Comparison of ENCODE assay signal across 8 cellular contexts in genomic region chr6:108581237-108581931, GRCh38. TPM values are rescaled to one million over a fixed set of nuclear protein-coding genes. Genes with fewer than 3 reads are reported as not detected.
A peak's percentile ranks its signal among the peaks of the same experiment; 100 is the strongest.
DNase-seq lines count a peak whose midpoint lies in the region; ATAC-seq and TF ChIP-seq lines count a peak whose summit lies in the region.

No MANE protein-coding gene starts in this region.

- H3K4me3 ChIP-seq in BLaER1 treated with 17β-estradiol and CSF1 and Interleukin-3, amounts not matched to agents 10 nM and 100 nM: no peak overlapping the region; a peak in 1 of 20 replicates
- H3K4me3 ChIP-seq in brain microvascular endothelial cell (ENCODE audit: low read depth, low read length) (peak overlapping the region; percentile 3), lower lobe of right lung (peak overlapping the region; percentile 4)

- H3K27me3 ChIP-seq in BLaER1 treated with 17β-estradiol and CSF1 and Interleukin-3, amounts not matched to agents 10 nM and 100 nM: no peaks in the 10 kb centered on the region
- H3K27me3 ChIP-seq in brain microvascular endothelial cell (replicated peaks): no peaks in the 10 kb centered on the region
- no peaks in the 10 kb centered on the region for H3K27me3 ChIP-seq in lower lobe of right lung (ENCODE audit: low read depth)

- H3K4me1 ChIP-seq in BLaER1 treated with 17β-estradiol and CSF1 and Interleukin-3, amounts not matched to agents 10 nM and 100 nM: peaks cover 34 to 97% (median 44%) of the 10 kb centered on the region in 10 experiments
- H3K4me1 ChIP-seq in lower lobe of right lung: peaks cover 94% of the 10 kb centered on the region

- H3K4me2 ChIP-seq in BLaER1 treated with 17β-estradiol and CSF1 and Interleukin-3, amounts not matched to agents 10 nM and 100 nM: peak overlapping the region; percentile 49 to 89 (median 68)

- ATAC-seq in lower lobe of right lung (peak; percentile 76), GM21526 (IDR thresholded peaks at IDR 0.05; ENCODE audit: low FRiP score, unreplicated experiment) (no peak), HG03159 (IDR thresholded peaks at IDR 0.05; ENCODE audit: unreplicated experiment) (no peak)

- H3K36me3 ChIP-seq in BLaER1 treated with 17β-estradiol and CSF1 and Interleukin-3, amounts not matched to agents 10 nM and 100 nM: peaks cover 22 to 67% (median 39%) of the 10 kb centered on the region in 11 experiments
- H3K36me3 ChIP-seq in brain microvascular endothelial cell (replicated peaks) (peaks cover 3% of the 10 kb centered on the region), lower lobe of right lung (no peaks in the 10 kb centered on the region)

- no peaks in the 10 kb centered on the region; a peak in 1 of 22 replicates for H3K9me3 ChIP-seq in BLaER1 treated with 17β-estradiol and CSF1 and Interleukin-3, amounts not matched to agents 10 nM and 100 nM (replicated peaks in 1 of 11)
- no peaks in the 10 kb centered on the region for H3K9me3 ChIP-seq in lower lobe of right lung

- peak; percentile 50 for DNase-seq in NCI-H146 (lab: John Stamatoyannopoulos, UW)
- no peak for DNase-seq in brain microvascular endothelial cell
- no peak for DNase-seq in lower lobe of right lung
- DNase-seq in cerebellar cortex (ENCODE audit: low spot score): no peak
- DNase-seq in activated CD4-positive, alpha-beta T cell treated with anti-CD3 and anti-CD28 coated beads for 4 hours: no peak

- TF ChIP-seq CTCF in brain microvascular endothelial cell (IDR thresholded peaks at IDR 0.05; ENCODE audit: low read depth, low read length, missing control alignments) (no peak), lower lobe of right lung (IDR thresholded peaks at IDR 0.05) (no peak)

- peaks cover 20 to 100% (median 90%) of the 10 kb centered on the region in 11 experiments; a peak in 20 of 22 replicates for H4K20me1 ChIP-seq in BLaER1 treated with 17β-estradiol and CSF1 and Interleukin-3, amounts not matched to agents 10 nM and 100 nM

- in situ Hi-C loops in brain microvascular endothelial cell (cut with HindIII; ENCODE audit: low pct_ligation_motif_present, low sequenced_read_pairs): no loop called here

- intact Hi-C loops in lower lobe of right lung (cut with DNase I): no loop called here

- H3K27ac ChIP-seq in BLaER1 treated with 17β-estradiol and CSF1 and Interleukin-3, amounts not matched to agents 10 nM and 100 nM: peak overlapping the region; percentile 10 to 83 (median 68); a peak in 19 of 22 replicates
- H3K27ac ChIP-seq in brain microvascular endothelial cell: peak overlapping the region; percentile 79
- peak overlapping the region; percentile 50 for H3K27ac ChIP-seq in lower lobe of right lung

- H3K9ac ChIP-seq in BLaER1 treated with 17β-estradiol and CSF1 and Interleukin-3, amounts not matched to agents 10 nM and 100 nM: peak overlapping the region in 8 of 11 experiments; percentile 20 to 49 (median 35); a peak in 12 of 22 replicates

RNA-seq across cellular contexts. Expression of gene FOXO3, which starts 20.7 kb away (rescaled TPM):
- 60.1 TPM for total RNA-seq in lower lobe of right lung

Comparison
In these comparisons a context has a peak if more than half of its experiments do, and no peak if none do; other contexts are left out.
1. H3K4me3 ChIP-seq: peak in brain microvascular endothelial cell (single experiment) and lower lobe of right lung (single experiment); none in BLaER1 treated with 17β-estradiol and CSF1 and Interleukin-3, amounts not matched to agents 10 nM and 100 nM (0 of 10).
2. ATAC-seq: peak in lower lobe of right lung (2 of 2); none in GM21526 (single experiment) and HG03159 (single experiment).
3. Peak in every context shown above with its lines, with median percentiles within 50 percentile points of each other: H3K27ac ChIP-seq.